In genomic region chr7:106678795-106679152, GRCh38 we compare ENCODE assay signal across 13 cellular contexts.
"Had no signal": no experiment of that assay in that cellular context is flagged by ENCODE, and none has a peak within 500 bp of the region (broad histone marks: within the 10 kb centered on the region; RNA-seq: fewer than 3 reads in every experiment).

No MANE protein-coding gene starts in this region.

- H3K4me1 ChIP-seq: tibial nerve, uterus had no signal

- H3K27ac ChIP-seq: tibial nerve, uterus had no signal

- H3K36me3 ChIP-seq: tibial nerve, uterus had no signal

- H3K27me3 ChIP-seq: tibial nerve, uterus had no signal

- H3K9me3 Mint-ChIP-seq: activated naive CD4-positive, alpha-beta T cell treated with anti-CD3 and anti-CD28 coated beads for 36 hours had no signal

- ATAC-seq: esophagus mucosa had no signal

- H3K36me3 Mint-ChIP-seq: naive thymus-derived CD4-positive, alpha-beta T cell had no signal

- H3K4me3 Mint-ChIP-seq: activated naive CD4-positive, alpha-beta T cell treated with anti-CD3 and anti-CD28 coated beads for 36 hours; naive thymus-derived CD4-positive, alpha-beta T cell had no signal

- H3K27ac Mint-ChIP-seq: activated naive CD4-positive, alpha-beta T cell treated with anti-CD3 and anti-CD28 coated beads for 36 hours; naive thymus-derived CD4-positive, alpha-beta T cell had no signal

- H3K4me3 ChIP-seq: lung, mucosa of descending colon, tibial nerve, uterus had no signal

- DNase-seq: activated CD4-positive, alpha-beta T cell treated with anti-CD3 and anti-CD28 coated beads, Interleukin-2, amount 50 U/mL, for 48 hours; activated CD4-positive, CD25-positive, alpha-beta regulatory T cell treated with anti-CD3 and anti-CD28 coated beads, Interleukin-2, amount 50 U/mL, for 72 hours; activated CD8-positive, alpha-beta memory T cell treated with anti-CD3 and anti-CD28 coated beads, Interleukin-2, amount 50 U/mL, for 4 hours; activated naive CD4-positive, alpha-beta T cell treated with anti-CD3 and anti-CD28 coated beads for 36 hours; mucosa of descending colon; naive thymus-derived CD4-positive, alpha-beta T cell; stimulated activated CD4-positive, alpha-beta T cell treated with anti-CD3 and anti-CD28 coated beads, Interleukin-2, amount 100 ng/mL, for 48 hours; stimulated activated naive CD4-positive, alpha-beta T cell; T-helper 9 cell had no signal

- H3K9me3 ChIP-seq: mucosa of descending colon, tibial nerve, uterus had no signal
